In genomic region chr1:82538876-82539275, GRCh38 we compare ENCODE assay signal across 21 cellular contexts.
DNase-seq lines count a peak whose midpoint lies in the region; ATAC-seq, FAIRE-seq and TF ChIP-seq lines count a peak whose summit lies in the region.
"Had no signal": no experiment of that assay in that cellular context is flagged by ENCODE, and none has a peak within 500 bp of the region (broad histone marks: within the 10 kb centered on the region; RNA-seq: fewer than 3 reads in every experiment).

No MANE protein-coding gene starts in this region.

- no peak overlapping the region for H3K27ac ChIP-seq in keratinocyte (ENCODE audit: control insufficient read depth, insufficient read depth, low read length)
- H3K27ac ChIP-seq in kidney (ENCODE audit: low read depth in 2 of 2, low read length in 2 of 2) = no peak overlapping the region

- ATAC-seq in HG03280 (IDR thresholded peaks at IDR 0.05; ENCODE audit: unreplicated experiment) = no peak
- ATAC-seq: activated T-cell treated with anti-CD3 and anti-CD28 coated beads, Interleukin-2, amount 50 U/mL, for 4 hours; CD8-positive, alpha-beta T cell; left lobe of liver; T-cell had no signal

- no peaks in the 10 kb centered on the region for H4K20me1 ChIP-seq in keratinocyte (ENCODE audit: control insufficient read depth, extremely low read depth, insufficient read depth, low read length)

- H3K9ac ChIP-seq in keratinocyte (ENCODE audit: control insufficient read depth, extremely low read depth, insufficient read depth, low read length) (no peak overlapping the region), kidney (ENCODE audit: low read length in 2 of 2) (no peak overlapping the region)

- no peak for TF ChIP-seq CTCF in AG04449 (IDR thresholded peaks at IDR 0.05; ENCODE audit: insufficient read depth, low read length, missing control alignments)
- TF ChIP-seq CTCF in keratinocyte (optimal IDR thresholded peaks at IDR 0.05 in 1 of 3, IDR thresholded peaks at IDR 0.05 in 1 of 3, conservative IDR thresholded peaks at IDR 0.05 in 1 of 3; ENCODE audit: extremely low read depth in 1 of 3, insufficient read depth in 2 of 3, low read length in 3 of 3) = no peak
- TF ChIP-seq CTCF in kidney (IDR thresholded peaks at IDR 0.05; ENCODE audit: borderline replicate concordance, extremely low read depth, insufficient read depth) = no peak

- H3K4me3 ChIP-seq in AG04449 (ENCODE audit: low read depth, low read length) (no peak overlapping the region), MG63 (no peak overlapping the region), keratinocyte (ENCODE audit: control insufficient read depth in 2 of 3, extremely low read depth in 1 of 3, insufficient read depth in 2 of 3, low read depth in 1 of 3, low read length in 3 of 3) (no peak overlapping the region), kidney (ENCODE audit: low read length in 2 of 2) (no peak overlapping the region)
- H3K4me3 ChIP-seq: thoracic aorta had no signal

- POLR2A ChIA-PET in AG04449 (lab: Yijun Ruan, JAX) = no interaction called here

- peak; percentile 2 for DNase-seq in AG04449 (ENCODE audit: low read depth, low spot score)
- DNase-seq in MG63 = peak; percentile 3
- DNase-seq in dermis blood vessel endothelial cell = peak; percentile 1
- DNase-seq in keratinocyte (ENCODE audit: low read depth, low spot score) = no peak
- no peak for DNase-seq in kidney
- no peak for DNase-seq in DMS79 (lab: John Stamatoyannopoulos, UW)
- no peak for DNase-seq in activated T-cell treated with anti-CD3 and anti-CD28 coated beads for 4 hours
- DNase-seq: activated CD4-positive, alpha-beta T cell treated with anti-CD3 and anti-CD28 coated beads, Interleukin-2, amount 50 U/mL, for 4 hours; activated T-cell treated with anti-CD3 and anti-CD28 coated beads, Interleukin-2, amount 50 U/mL, for 4 hours; CD8-positive, alpha-beta T cell; DND-41; effector CD4-positive, alpha-beta T cell; GOT3; MV-4-11; NCI-H2029; NCI-H510A treated with DMSO at 0.1 percent for 48 hours; T-cell had no signal

- intact Hi-C loops in kidney (cut with DNase I) = no loop called here

- H3K4me1 ChIP-seq in keratinocyte (ENCODE audit: control insufficient read depth, extremely low read depth, insufficient read depth, low read length) (no peaks in the 10 kb centered on the region), kidney (ENCODE audit: control insufficient read depth in 1 of 2, insufficient read depth in 1 of 2, low read depth in 1 of 2, low read length in 2 of 2) (no peaks in the 10 kb centered on the region)

- H3K27me3 ChIP-seq in MG63 (no peaks in the 10 kb centered on the region), keratinocyte (ENCODE audit: control insufficient read depth, extremely low read depth, insufficient read depth, low read length) (peaks cover 3% of the 10 kb centered on the region)

- no peak overlapping the region for H2AFZ ChIP-seq in keratinocyte (ENCODE audit: control insufficient read depth, low read length)

- H3K9me3 ChIP-seq in MG63 = peaks cover 7% of the 10 kb centered on the region; the same call in 1 of the 2 replicates
- H3K9me3 ChIP-seq in keratinocyte (ENCODE audit: control insufficient read depth, low read depth, low read length) = no peaks in the 10 kb centered on the region
- H3K9me3 ChIP-seq in kidney (ENCODE audit: control insufficient read depth in 1 of 2, low read length in 2 of 2) = peaks cover 3% of the 10 kb centered on the region in 2 donors
- H3K9me3 ChIP-seq: thoracic aorta had no signal

- H3K79me2 ChIP-seq in keratinocyte (ENCODE audit: control insufficient read depth, insufficient read depth, low read length) = no peaks in the 10 kb centered on the region

- dilution Hi-C loops in keratinocyte (cut with MboI; ENCODE audit: extremely low pct_ligation_motif_present, low sequenced_read_pairs) = no loop called here

- CTCF ChIA-PET in AG04449 (lab: Yijun Ruan, JAX) = no interaction called here

- H3K4me2 ChIP-seq in keratinocyte (ENCODE audit: control insufficient read depth, extremely low read depth, insufficient read depth, low read depth, low read length) = no peak overlapping the region

- H3K36me3 ChIP-seq in MG63 (no peaks in the 10 kb centered on the region), keratinocyte (ENCODE audit: control insufficient read depth in 2 of 2, extremely low read depth in 1 of 2, insufficient read depth in 2 of 2, low read length in 2 of 2) (no peaks in the 10 kb centered on the region), kidney (ENCODE audit: control insufficient read depth in 1 of 2, insufficient read depth in 2 of 2, low read length in 2 of 2) (no peaks in the 10 kb centered on the region)
- H3K36me3 ChIP-seq: thoracic aorta had no signal

- H3K9me1 ChIP-seq in keratinocyte (ENCODE audit: control insufficient read depth, extremely low read depth, insufficient read depth, low read length) = no peaks in the 10 kb centered on the region

- FAIRE-seq in keratinocyte (lab: Jason Lieb, UNC) (peak; percentile 68), kidney (lab: Jason Lieb, UNC) (no peak)
- FAIRE-seq: frontal cortex had no signal

Comparison
In these comparisons a context has a peak if more than half of its experiments do, and no peak if none do; other contexts are left out.
1. DNase-seq: peak in AG04449 (single experiment), MG63 (single experiment) and dermis blood vessel endothelial cell (single experiment); none in keratinocyte (single experiment), kidney (single experiment), DMS79 (single experiment) and activated T-cell treated with anti-CD3 and anti-CD28 coated beads for 4 hours (single experiment).